8 cellular contexts compared by ENCODE assay signal in genomic region chr3:101725192-101725889, GRCh38. TPM values are rescaled to one million over a fixed set of nuclear protein-coding genes. Genes with fewer than 3 reads are reported as not detected.
A peak's percentile ranks its signal among the peaks of the same experiment; 100 is the strongest.
DNase-seq lines count a peak whose midpoint lies in the region; ATAC-seq and TF ChIP-seq lines count a peak whose summit lies in the region.

No MANE protein-coding gene starts in this region.

- no peaks in the 10 kb centered on the region for H3K27me3 Mint-ChIP-seq in natural killer cell (ENCODE audit: low read depth in 2 of 2)

- no peaks in the 10 kb centered on the region for H3K9me3 Mint-ChIP-seq in natural killer cell

- no peak for TF ChIP-seq CTCF in fibroblast of mammary gland (conservative IDR thresholded peaks at IDR 0.05; ENCODE audit: control insufficient read depth, insufficient read depth, low read depth, low read length)
- TF ChIP-seq CTCF in natural killer cell (IDR thresholded peaks at IDR 0.05): no peak

- H3K36me3 Mint-ChIP-seq in natural killer cell: no peaks in the 10 kb centered on the region

- intact Hi-C loops in natural killer cell (cut with micrococcal nuclease): loop anchor here (2.0 kb wide), 1 partner anchor 39 kb away; the partner anchor contains the start of gene RPL24

- peak; percentile 48 for DNase-seq in SIG-M5 treated with dmso at 0.1 percent for 504 hours (lab: John Stamatoyannopoulos, UW; ENCODE audit: unreplicated experiment)
- DNase-seq in SIG-M5 (lab: John Stamatoyannopoulos, UW): no peak
- peak; percentile 72 for DNase-seq in NCI-H748 (lab: John Stamatoyannopoulos, UW; ENCODE audit: unreplicated experiment)
- DNase-seq in activated T-cell treated with anti-CD3 and anti-CD28 coated beads, Interleukin-2, amount 50 U/mL, for 48 hours: peak; percentile 37 to 53
- DNase-seq in fibroblast of mammary gland (ENCODE audit: low read depth): peak; percentile 25
- DNase-seq in natural killer cell: peak; percentile 27
- no peak for DNase-seq in HuH-7.5 (ENCODE audit: low spot score)

- H3K4me3 Mint-ChIP-seq in natural killer cell: peak overlapping the region; percentile 98

- H3K27ac Mint-ChIP-seq in natural killer cell: peak overlapping the region; percentile 90 to 95

- ATAC-seq in HG02973 (IDR thresholded peaks at IDR 0.05; ENCODE audit: unreplicated experiment): peak; percentile 16
- peak; percentile 23 to 33 (median 25) for ATAC-seq in natural killer cell

- peak overlapping the region; percentile 94 for H3K4me3 ChIP-seq in fibroblast of mammary gland (ENCODE audit: control insufficient read depth, low read depth, low read length)

- H3K4me1 Mint-ChIP-seq in natural killer cell: peaks cover 17 to 25% of the 10 kb centered on the region in 2 donors

RNA-seq across cellular contexts. Expression of gene CEP97, which starts 0.9 kb away (rescaled TPM):
- total RNA-seq in natural killer cell: 10 to 100 TPM in 1 of 3 donors, 1 to 10 TPM in 2; 8.5 to 11.0 (median 9.4) TPM

RNA-seq across cellular contexts. Expression of gene RPL24, which starts 38.8 kb away (rescaled TPM):
- total RNA-seq in natural killer cell: 100 to 1,000 TPM; 660 to 850 (median 763) TPM

RNA-seq across cellular contexts. Expression of gene ZBTB11, which starts 48.4 kb away (rescaled TPM):
- total RNA-seq in natural killer cell: 10 to 100 TPM; 72.0 to 90.9 (median 83.5) TPM

RNA-seq across cellular contexts. Expression of gene NXPE3, which starts 53.7 kb away (rescaled TPM):
- 10 to 100 TPM; 17.0 to 27.1 (median 21.1) TPM for total RNA-seq in natural killer cell

Comparison
In these comparisons a context has a peak if more than half of its experiments do, and no peak if none do; other contexts are left out.
1. DNase-seq: peak in SIG-M5 treated with dmso at 0.1 percent for 504 hours (single experiment), NCI-H748 (single experiment), activated T-cell treated with anti-CD3 and anti-CD28 coated beads, Interleukin-2, amount 50 U/mL, for 48 hours (2 of 2), fibroblast of mammary gland (single experiment) and natural killer cell (single experiment); none in SIG-M5 (single experiment) and HuH-7.5 (single experiment).